7 cellular contexts compared by ENCODE assay signal in genomic region chr5:149271717-149272558, GRCh38. TPM values are rescaled to one million over a fixed set of nuclear protein-coding genes. Genes with fewer than 3 reads are reported as not detected.
DNase-seq lines count a peak whose midpoint lies in the region; ATAC-seq and TF ChIP-seq lines count a peak whose summit lies in the region.

Gene AFAP1L1 (plus strand): TSS chr5:149271859. CDS start chr5:149271969, 110 bp downstream.

- peaks cover 4% of the 10 kb centered on the region for H3K9me3 Mint-ChIP-seq in type B pancreatic cell

- H3K36me3 Mint-ChIP-seq in type B pancreatic cell = no peaks in the 10 kb centered on the region

- H3K4me1 Mint-ChIP-seq in type B pancreatic cell (ENCODE audit: unreplicated experiment) = peaks cover 11% of the 10 kb centered on the region

- H3K4me3 Mint-ChIP-seq in type B pancreatic cell = peak within 1 kb of the TSS; percentile 95

- peak within 1 kb of the TSS; percentile 89 for H3K27ac Mint-ChIP-seq in type B pancreatic cell

- peaks cover 75% of the 10 kb centered on the region for H3K27me3 Mint-ChIP-seq in type B pancreatic cell

- TF ChIP-seq CTCF in fibroblast of villous mesenchyme (IDR thresholded peaks at IDR 0.05; ENCODE audit: insufficient read depth, low read depth, low read length) (no peak), type B pancreatic cell (conservative IDR thresholded peaks at IDR 0.05) (no peak)

- H3K4me3 ChIP-seq in fibroblast of villous mesenchyme (ENCODE audit: low read depth, low read length) = peak within 1 kb of the TSS; percentile 72

- peak; percentile 54 for DNase-seq in ELF-1 (ENCODE audit: low read depth, low spot score)
- peak; percentile 70 for DNase-seq in LoVo (ENCODE audit: low spot score)
- DNase-seq in activated gamma-delta T cell treated with Interleukin-2 at 50 U/mL for 16 hours = peak; percentile 9
- DNase-seq in fibroblast of villous mesenchyme (ENCODE audit: low read depth) = peak; percentile 53
- peak; percentile 87 for DNase-seq in myocyte (ENCODE audit: low read depth)
- DNase-seq in type B pancreatic cell (ENCODE audit: extremely low spot score, unreplicated experiment) = no peak

- ATAC-seq in HG02852 (IDR thresholded peaks at IDR 0.05; ENCODE audit: unreplicated experiment) = no peak

RNA-seq across cellular contexts. Expression of gene AFAP1L1, which starts in this region (rescaled TPM):
- total RNA-seq in fibroblast of villous mesenchyme (10.8 and 11.9 TPM in 2 replicates), myocyte (136 and 239 TPM in 2 replicates), type B pancreatic cell (ENCODE audit: low replicate concordance) (6.4 and 12.1 TPM in 2 replicates)
- 44.8 TPM for polyA plus RNA-seq in myocyte (2012)

Comparison
In these comparisons a context has a peak if more than half of its experiments do, and no peak if none do; other contexts are left out.
1. RNA of gene AFAP1L1 (total RNA-seq): 136 to 239 TPM in myocyte; 10.8 to 11.9 TPM in fibroblast of villous mesenchyme and 6.4 to 12.1 TPM in type B pancreatic cell; every median in the first group is over 10 times any median in the second.